ENCODE assay signal across 9 cellular contexts in the genomic region with DNA sequence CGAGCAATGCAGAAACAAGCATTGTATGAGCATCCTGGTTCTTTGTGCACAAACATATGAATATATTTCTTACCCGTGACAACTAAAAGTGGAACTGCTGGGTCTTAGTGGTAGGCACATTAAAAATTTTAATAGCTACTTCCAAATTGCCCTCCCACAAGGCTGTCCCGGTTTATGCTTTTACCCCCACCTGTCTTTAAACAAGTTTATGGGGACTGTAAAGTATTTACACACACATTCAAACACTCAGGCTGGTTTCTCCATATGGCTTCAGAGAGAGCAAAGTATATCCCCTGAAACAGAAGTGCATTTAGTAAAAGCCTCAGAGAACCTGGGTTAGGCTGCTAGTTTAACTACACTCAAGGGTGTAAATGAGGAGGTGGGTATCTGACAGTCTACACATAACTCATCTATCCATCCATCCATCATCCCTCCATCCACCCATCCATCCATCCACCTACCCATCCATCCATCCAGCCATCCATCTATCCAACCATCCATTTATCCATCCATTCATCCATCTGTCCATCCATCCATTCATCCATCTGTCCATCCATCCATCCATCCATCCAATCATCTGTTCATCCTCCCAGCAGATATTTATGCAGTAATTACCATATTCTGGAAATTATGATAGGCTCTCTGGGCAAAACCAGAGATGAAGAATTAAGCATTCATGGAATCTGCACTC.
"Had no signal": no experiment of that assay in that cellular context is flagged by ENCODE, and none has a peak within 500 bp of the region (broad histone marks: within the 10 kb centered on the region; RNA-seq: fewer than 3 reads in every experiment).

No MANE protein-coding gene starts in this region.

- H3K36me3 ChIP-seq: brain microvascular endothelial cell, thoracic aorta had no signal

- H3K9me3 ChIP-seq: thoracic aorta had no signal

- H3K27ac ChIP-seq: brain microvascular endothelial cell, thoracic aorta had no signal

- H3K27me3 ChIP-seq: brain microvascular endothelial cell had no signal

- DNase-seq: activated CD4-positive, alpha-beta T cell treated with anti-CD3 and anti-CD28 coated beads, Interleukin-2, amount 50 U/mL, for 4 hours; activated CD8-positive, alpha-beta memory T cell treated with anti-CD3 and anti-CD28 coated beads, Interleukin-2, amount 10 ng/mL, durations not matched to agents 7 days and 5 days; activated effector memory CD4-positive, alpha-beta T cell treated with Interleukin-2 at 50 U/mL for 16 hours; activated T-cell treated with anti-CD3 and anti-CD28 coated beads, Interleukin-2, amount 50 U/mL, for 24 hours; brain microvascular endothelial cell; dermis blood vessel endothelial cell; nephron progenitor cell; stimulated activated CD4-positive, alpha-beta T cell treated with anti-CD3 and anti-CD28 coated beads, Interleukin-2, amount 100 ng/mL, for 48 hours had no signal

- H3K4me3 ChIP-seq: thoracic aorta had no signal

- ATAC-seq: activated CD8-positive, alpha-beta memory T cell treated with anti-CD3 and anti-CD28 coated beads, Interleukin-2, amount 10 ng/mL, durations not matched to agents 7 days and 5 days had no signal
